ENCODE assay signal across 17 cellular contexts in genomic region chr6:11040134-11040533, GRCh38. TPM values are rescaled to one million over a fixed set of nuclear protein-coding genes. Genes with fewer than 3 reads are reported as not detected.
"Had no signal": no experiment of that assay in that cellular context is flagged by ENCODE, and none has a peak within 500 bp of the region (broad histone marks: within the 10 kb centered on the region; RNA-seq: fewer than 3 reads in every experiment).

No MANE protein-coding gene starts in this region.

- H3K4me3 ChIP-seq: esophagus muscularis mucosa, right atrium auricular region, skin epidermis, transverse colon had no signal

- H3K9me3 ChIP-seq: right atrium auricular region, transverse colon had no signal

- H3K36me3 ChIP-seq: esophagus muscularis mucosa, right atrium auricular region, transverse colon had no signal

- H3K9me3 Mint-ChIP-seq: activated naive CD4-positive, alpha-beta T cell treated with anti-CD3 and anti-CD28 coated beads, Interleukin-2, amount 10 ng/mL, durations not matched to agents 7 days and 5 days; natural killer cell treated with Interleukin-12 subunit alpha and Interleukin-12 subunit beta and Interleukin-15 and Interleukin-18, amount 100 ng/mL, for 72 hours; T-helper 2 cell treated with Interferon-gamma antibody and Interleukin-4, amounts not matched to agents 5 μg/mL and 100 μg/mL, for 36 hours had no signal

- H3K36me3 Mint-ChIP-seq: immature natural killer cell had no signal

- FAIRE-seq: colon had no signal

- H3K27ac ChIP-seq: esophagus muscularis mucosa, right atrium auricular region, skin epidermis, transverse colon had no signal

- ATAC-seq: natural killer cell treated with Interleukin-12 subunit alpha and Interleukin-12 subunit beta and Interleukin-15 and Interleukin-18, amount 100 ng/mL, for 72 hours; stimulated activated naive CD8-positive, alpha-beta T cell treated with anti-CD3 and anti-CD28 coated beads, Interleukin-15, Interleukin-2, amounts not matched to agents 100 U/mL and 50 U/mL, for 24 hours had no signal

- H3K27ac Mint-ChIP-seq: activated naive CD4-positive, alpha-beta T cell treated with anti-CD3 and anti-CD28 coated beads, Interleukin-2, amount 10 ng/mL, durations not matched to agents 7 days and 5 days; activated T-cell treated with anti-CD3 and anti-CD28 coated beads, Interleukin-2, amount 50 U/mL, for 24 hours; immature natural killer cell; natural killer cell treated with Interleukin-12 subunit alpha and Interleukin-12 subunit beta and Interleukin-15 and Interleukin-18, amount 100 ng/mL, for 72 hours; T-helper 2 cell treated with Interferon-gamma antibody and Interleukin-4, amounts not matched to agents 5 μg/mL and 100 μg/mL, for 36 hours had no signal

- DNase-seq: activated CD4-positive, alpha-beta T cell treated with anti-CD3 and anti-CD28 coated beads for 1 hour; activated CD4-positive, alpha-beta T cell treated with anti-CD3 and anti-CD28 coated beads, Interleukin-2, amount 50 U/mL, for 48 hours; activated naive CD4-positive, alpha-beta T cell treated with anti-CD3 and anti-CD28 coated beads, Interleukin-2, amount 10 ng/mL, durations not matched to agents 7 days and 5 days; activated T-cell treated with anti-CD3 and anti-CD28 coated beads, Interleukin-2, amount 50 U/mL, for 24 hours; head of caudate nucleus; immature natural killer cell; nucleus accumbens; stimulated activated CD4-positive, alpha-beta T cell treated with anti-CD3 and anti-CD28 coated beads, Interleukin-4, amount 100 ng/mL, for 4 hours; stimulated activated CD8-positive, alpha-beta memory T cell treated with anti-CD3 and anti-CD28 coated beads, Interleukin-4, amount 100 ng/mL, for 48 hours; stimulated activated naive CD8-positive, alpha-beta T cell treated with anti-CD3 and anti-CD28 coated beads, Interleukin-15, Interleukin-2, amounts not matched to agents 100 U/mL and 50 U/mL, for 24 hours; transverse colon had no signal

- H3K4me3 Mint-ChIP-seq: activated naive CD4-positive, alpha-beta T cell treated with anti-CD3 and anti-CD28 coated beads, Interleukin-2, amount 10 ng/mL, durations not matched to agents 7 days and 5 days; activated T-cell treated with anti-CD3 and anti-CD28 coated beads, Interleukin-2, amount 50 U/mL, for 24 hours; immature natural killer cell; natural killer cell treated with Interleukin-12 subunit alpha and Interleukin-12 subunit beta and Interleukin-15 and Interleukin-18, amount 100 ng/mL, for 72 hours; T-helper 2 cell treated with Interferon-gamma antibody and Interleukin-4, amounts not matched to agents 5 μg/mL and 100 μg/mL, for 36 hours had no signal

RNA-seq across cellular contexts. Expression of gene ELOVL2, which starts 4.0 kb away (rescaled TPM):
- total RNA-seq: natural killer cell treated with Interleukin-12 subunit alpha and Interleukin-12 subunit beta and Interleukin-15 and Interleukin-18, amount 100 ng/mL, for 72 hours had no signal
